21 cellular contexts compared by ENCODE assay signal in the genomic region with DNA sequence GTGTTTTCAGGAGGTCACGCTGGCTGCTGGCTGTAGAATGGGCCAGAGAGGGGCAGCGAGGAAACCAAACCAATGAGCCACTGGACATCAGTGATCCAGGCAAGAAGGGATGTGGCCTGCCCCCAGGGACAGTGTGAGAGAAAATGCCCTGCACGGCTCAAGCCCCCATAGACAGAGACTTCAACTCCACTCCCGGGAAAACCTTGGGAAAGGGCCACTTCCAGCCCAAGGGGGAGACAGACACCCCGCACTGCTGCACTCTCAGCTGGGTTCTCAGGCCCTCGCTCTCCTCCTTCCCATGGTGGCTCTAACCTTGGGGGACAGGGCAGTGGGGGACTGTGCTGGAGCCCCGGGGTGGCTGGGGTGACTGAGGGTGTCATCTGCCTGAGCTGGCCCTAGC.
"Had no signal": no experiment of that assay in that cellular context is flagged by ENCODE, and none has a peak within 500 bp of the region (broad histone marks: within the 10 kb centered on the region; RNA-seq: fewer than 3 reads in every experiment).

No MANE protein-coding gene starts in this region.

- H3K27ac ChIP-seq: dorsolateral prefrontal cortex, neutrophil, parathyroid adenoma, prostate gland, right atrium auricular region, thoracic aorta, tibial nerve, upper lobe of right lung had no signal

- H3K4me2 ChIP-seq: smooth muscle cell had no signal

- H3K9ac ChIP-seq: parathyroid adenoma had no signal

- H3K27me3 ChIP-seq: dorsolateral prefrontal cortex, right atrium auricular region, tibial nerve, upper lobe of right lung, uterus had no signal

- H3K4me3 Mint-ChIP-seq: naive thymus-derived CD8-positive, alpha-beta T cell; stimulated activated naive CD8-positive, alpha-beta T cell treated with anti-CD3 and anti-CD28 coated beads, Interleukin-15, Interleukin-2, amounts not matched to agents 100 ng/mL and 50 ng/mL, for 24 hours had no signal

- H3K9me3 ChIP-seq: neutrophil, prostate gland, right atrium auricular region, thoracic aorta, tibial nerve, upper lobe of right lung, uterus had no signal

- H3K36me3 Mint-ChIP-seq: naive thymus-derived CD8-positive, alpha-beta T cell had no signal

- H2AFZ ChIP-seq: parathyroid adenoma had no signal

- H3K36me3 ChIP-seq: neutrophil, prostate gland, right atrium auricular region, thoracic aorta, tibial nerve, upper lobe of right lung, uterus had no signal

- ATAC-seq: left lobe of liver; naive thymus-derived CD8-positive, alpha-beta T cell; sciatic nerve; upper lobe of right lung had no signal

- H3K27me3 Mint-ChIP-seq: naive thymus-derived CD8-positive, alpha-beta T cell; stimulated activated naive CD8-positive, alpha-beta T cell treated with anti-CD3 and anti-CD28 coated beads, Interleukin-15, Interleukin-2, amounts not matched to agents 100 ng/mL and 50 ng/mL, for 24 hours had no signal

- H3K79me2 ChIP-seq: parathyroid adenoma had no signal

- H3K27ac Mint-ChIP-seq: stimulated activated naive CD8-positive, alpha-beta T cell treated with anti-CD3 and anti-CD28 coated beads, Interleukin-15, Interleukin-2, amounts not matched to agents 100 ng/mL and 50 ng/mL, for 24 hours had no signal

- H3K4me3 ChIP-seq: dorsolateral prefrontal cortex, prostate gland, right atrium auricular region, smooth muscle cell, thoracic aorta, tibial nerve, upper lobe of right lung, uterus had no signal

- H3K4me1 ChIP-seq: parathyroid adenoma, prostate gland had no signal

- DNase-seq: dorsolateral prefrontal cortex; effector CD4-positive, alpha-beta T cell; head of caudate nucleus; kidney; naive thymus-derived CD8-positive, alpha-beta T cell; stimulated activated CD4-positive, alpha-beta T cell treated with anti-CD3 and anti-CD28 coated beads, Interleukin-12 subunit alpha, Interleukin-12 subunit beta, amount 100 ng/mL, for 4 hours; stimulated activated CD4-positive, alpha-beta T cell treated with anti-CD3 and anti-CD28 coated beads, Interleukin-1b, Interleukin-23, amount 100 ng/mL, for 48 hours; stimulated activated CD4-positive, alpha-beta T cell treated with anti-CD3 and anti-CD28 coated beads, Interleukin-4, amount 100 ng/mL, for 1 hour; stimulated activated CD8-positive, alpha-beta memory T cell treated with anti-CD3 and anti-CD28 coated beads, Interleukin-4, amount 100 ng/mL, for 48 hours; upper lobe of right lung; uterus had no signal

- H3K9me3 Mint-ChIP-seq: naive thymus-derived CD8-positive, alpha-beta T cell; stimulated activated naive CD8-positive, alpha-beta T cell treated with anti-CD3 and anti-CD28 coated beads, Interleukin-15, Interleukin-2, amounts not matched to agents 100 ng/mL and 50 ng/mL, for 24 hours had no signal
